8 cellular contexts compared by ENCODE assay signal in the genomic region with DNA sequence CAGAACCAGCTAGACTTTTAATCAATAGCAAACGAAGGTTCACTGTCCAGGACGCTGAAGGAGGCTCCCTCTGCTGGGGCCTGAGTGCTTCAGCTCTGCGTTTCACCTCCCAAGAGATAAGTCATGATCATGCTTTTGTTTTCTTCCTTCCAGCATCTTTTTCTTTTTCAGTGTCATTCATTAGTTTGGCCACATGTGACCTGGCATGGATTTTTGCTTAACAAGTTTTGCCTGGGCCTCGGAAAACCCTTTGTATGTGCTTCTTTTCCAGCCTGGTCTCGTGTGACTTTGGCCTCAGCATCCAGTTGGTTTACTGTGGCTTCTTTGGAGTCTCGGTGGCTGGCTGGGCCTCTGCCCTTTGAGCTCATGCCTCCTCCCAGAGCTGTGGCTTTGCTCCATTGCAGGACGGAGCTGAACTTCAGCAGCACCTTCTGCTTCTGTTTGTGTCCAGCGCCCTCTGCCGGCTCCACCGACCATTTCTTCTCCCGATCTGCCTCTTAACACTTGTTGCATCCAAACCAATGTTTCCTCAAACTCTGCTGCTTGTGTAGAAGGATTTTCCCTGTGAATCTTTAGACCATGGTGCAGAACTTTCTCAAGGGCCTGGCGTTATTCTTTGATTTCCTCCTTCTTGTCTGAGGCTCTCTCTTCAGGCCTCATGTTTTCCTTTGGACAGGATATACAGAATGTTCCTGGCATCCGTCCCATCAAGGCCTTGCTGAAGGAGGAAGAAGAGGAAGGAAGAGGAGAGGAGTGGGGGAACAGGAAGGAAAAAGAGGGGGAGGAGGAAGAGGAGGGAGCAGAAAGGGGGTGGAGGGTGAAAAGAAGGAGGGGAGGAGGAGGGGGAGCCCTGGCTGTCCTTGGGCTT. TPM values are rescaled to one million over a fixed set of nuclear protein-coding genes. Genes with fewer than 3 reads are reported as not detected.
DNase-seq lines count a peak whose midpoint lies in the region; ATAC-seq, FAIRE-seq and TF ChIP-seq lines count a peak whose summit lies in the region.

No MANE protein-coding gene starts in this region.

- TF ChIP-seq CTCF in lower lobe of right lung (IDR thresholded peaks at IDR 0.05) = peak; percentile 84

- no peak for TF ChIP-seq POLR2A in H54 (IDR thresholded peaks at IDR 0.05; ENCODE audit: low read depth, low read length)

- H3K4me1 ChIP-seq in BLaER1 (peaks cover 64% of the 10 kb centered on the region), lower lobe of right lung (peaks cover 40% of the 10 kb centered on the region)

- H3K27ac ChIP-seq in BLaER1 (peak overlapping the region; percentile 65), lower lobe of right lung (peak overlapping the region; percentile 50)

- H3K36me3 ChIP-seq in BLaER1 (peaks cover 77% of the 10 kb centered on the region), lower lobe of right lung (peaks cover 80% of the 10 kb centered on the region)

- ATAC-seq in lower lobe of right lung (peak; percentile 81 to 87), HG03439 (IDR thresholded peaks at IDR 0.05; ENCODE audit: unreplicated experiment) (no peak)

- H3K27me3 ChIP-seq in BLaER1 = no peaks in the 10 kb centered on the region
- no peaks in the 10 kb centered on the region for H3K27me3 ChIP-seq in lower lobe of right lung (ENCODE audit: low read depth)

- H3K9ac ChIP-seq in BLaER1 = peak overlapping the region; percentile 39; the same call in 1 of the 2 replicates

- no peaks in the 10 kb centered on the region for H3K9me3 ChIP-seq in BLaER1
- no peaks in the 10 kb centered on the region for H3K9me3 ChIP-seq in lower lobe of right lung

- FAIRE-seq in H54 (lab: Jason Lieb, UNC) = peak; percentile 61

- intact Hi-C loops in lower lobe of right lung (cut with DNase I) = no loop called here

- H4K20me1 ChIP-seq in BLaER1 = peaks cover 9% of the 10 kb centered on the region; the same call in 1 of the 2 replicates

- H3K4me3 ChIP-seq in BLaER1 (no peak overlapping the region), lower lobe of right lung (no peak overlapping the region)

- peak; percentile 91 for DNase-seq in H54 (ENCODE audit: insufficient read length, low spot score)
- DNase-seq in NCI-H526 treated with DMSO at 0.1 percent for 48 hours (lab: John Stamatoyannopoulos, UW) = peak; percentile 80
- peak; percentile 74 for DNase-seq in activated CD4-positive, alpha-beta T cell treated with anti-CD3 and anti-CD28 coated beads, Interleukin-2, amount 50 U/mL, for 1 hour
- DNase-seq in ecto neural progenitor cell (ENCODE audit: low spot score) = peak; percentile 87
- peak; percentile 92 for DNase-seq in lower lobe of right lung
- DNase-seq in stimulated activated CD4-positive, alpha-beta T cell treated with anti-CD3 and anti-CD28 coated beads, TNF-alpha, amount 100 ng/mL, for 24 hours (ENCODE audit: low read depth in 3 of 3) = peak in 2 of 3 experiments; percentile 43 to 70

- H3K4me2 ChIP-seq in BLaER1 = peak overlapping the region; percentile 68

RNA-seq across cellular contexts. Expression of gene HES6, which starts 23.6 kb away (rescaled TPM):
- 6.1 TPM for total RNA-seq in lower lobe of right lung

RNA-seq across cellular contexts. Expression of gene PER2, which starts 25.0 kb away (rescaled TPM):
- 24.9 TPM for total RNA-seq in lower lobe of right lung

RNA-seq across cellular contexts. Expression of gene TRAF3IP1, which starts 56.9 kb away (rescaled TPM):
- 21.7 TPM for total RNA-seq in lower lobe of right lung

RNA-seq across cellular contexts. Expression of gene ILKAP, which starts 59.9 kb away (rescaled TPM):
- total RNA-seq in lower lobe of right lung = 43.4 TPM
